21 cellular contexts compared by ENCODE assay signal in the genomic region with DNA sequence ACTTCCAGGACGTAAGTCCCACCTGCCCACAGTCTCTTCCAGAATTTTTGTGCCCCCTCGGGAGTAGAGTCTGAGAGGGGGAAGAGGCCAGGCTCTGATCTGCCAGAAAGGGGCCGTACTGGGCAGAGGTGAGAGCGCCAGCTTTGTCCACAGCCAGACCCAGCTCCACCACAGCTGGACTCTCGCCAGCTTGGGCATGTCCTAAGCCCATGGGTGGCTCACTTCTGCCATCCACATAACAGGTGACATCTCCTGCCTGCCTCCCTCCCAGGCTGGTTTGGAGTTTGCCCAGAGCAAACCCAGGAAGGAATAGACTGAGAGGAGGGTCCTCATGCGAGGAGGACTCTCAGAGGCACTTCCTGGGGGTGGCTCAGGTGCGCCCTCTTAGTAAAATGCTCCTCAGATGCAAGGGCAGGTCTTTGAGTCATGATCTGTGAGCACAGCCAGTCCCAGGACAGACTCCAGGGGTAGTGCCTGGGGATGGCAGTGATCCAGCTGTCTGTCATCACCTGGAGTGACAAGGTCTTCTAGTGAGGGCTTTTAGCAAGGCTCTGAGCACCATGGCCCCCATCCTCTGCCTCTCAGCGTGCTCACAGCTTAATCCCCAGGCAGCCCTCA.
DNase-seq lines count a peak whose midpoint lies in the region; ATAC-seq, FAIRE-seq and TF ChIP-seq lines count a peak whose summit lies in the region.
"Had no signal": no experiment of that assay in that cellular context is flagged by ENCODE, and none has a peak within 500 bp of the region (broad histone marks: within the 10 kb centered on the region; RNA-seq: fewer than 3 reads in every experiment).

No MANE protein-coding gene starts in this region.

- H2BK120ac ChIP-seq in mesendoderm (ENCODE audit: low read depth, low read length): no peak overlapping the region

- no peak overlapping the region for H2AFZ ChIP-seq in K562 (ENCODE audit: low read depth, low read length)

- no peak overlapping the region for H2BK5ac ChIP-seq in mesendoderm (ENCODE audit: low read length)

- no peaks in the 10 kb centered on the region for H3K79me1 ChIP-seq in mesendoderm (ENCODE audit: low read length)

- in situ Hi-C loops in K562 (cut with MboI): no loop called here

- no peaks in the 10 kb centered on the region for H3K9me3 ChIP-seq in K562 (replicated peaks; ENCODE audit: control insufficient read depth, insufficient read depth, low read depth, low read length)
- H3K9me3 ChIP-seq in cardiac muscle cell (ENCODE audit: low read depth): no peaks in the 10 kb centered on the region
- H3K9me3 ChIP-seq: adrenal gland, Caco-2, stomach had no signal

- CTCF ChIA-PET in K562 (lab: Yijun Ruan, JAX; ENCODE audit: low intra/inter-chr PET ratio): no interaction called here

- no peak overlapping the region for H3K18ac ChIP-seq in mesendoderm (ENCODE audit: low read length)

- H3K27me3 ChIP-seq in K562 (ENCODE audit: control insufficient read depth in 2 of 2, insufficient read depth in 2 of 2, low read length in 2 of 2): peaks cover 13 to 76% of the 10 kb centered on the region in 2 experiments; a peak in 4 of 5 replicates
- H3K27me3 ChIP-seq in cardiac muscle cell: no peaks in the 10 kb centered on the region
- H3K27me3 ChIP-seq in mesendoderm (ENCODE audit: insufficient read depth, low read length, poor library complexity): no peaks in the 10 kb centered on the region
- H3K27me3 ChIP-seq: adrenal gland, stomach had no signal

- FAIRE-seq in K562 (lab: Jason Lieb, UNC): no peak

- 8% methylated on average over 8 of the region's 8 CpGs for WGBS in K562 (ENCODE audit: insufficient coverage, low coverage, missing lambda C conversion rate)
- WGBS in mesendoderm (ENCODE audit: extremely low coverage, insufficient coverage, low lambda C conversion rate): no CpG with 5 or more reads among the region's 8 CpGs

- no peak for ATAC-seq in K562
- ATAC-seq: activated CD4-positive, CD25-positive, alpha-beta regulatory T cell treated with anti-CD3 and anti-CD28 coated beads, Interleukin-2, amount 50 U/mL, for 24 hours; naive thymus-derived CD4-positive, alpha-beta T cell had no signal

- H3K9me1 ChIP-seq in K562 (ENCODE audit: control insufficient read depth, insufficient read depth, low read length): peaks cover 3% of the 10 kb centered on the region

- H3K9ac ChIP-seq in K562 (ENCODE audit: insufficient read depth in 1 of 2, low read depth in 2 of 2, low read length in 2 of 2) (no peak overlapping the region; a peak in 1 of 4 replicates), mesendoderm (ENCODE audit: low read length) (no peak overlapping the region)

- H4K5ac ChIP-seq in mesendoderm (ENCODE audit: low read length): no peak overlapping the region

- peak; percentile 26 for DNase-seq in HK-2 (ENCODE audit: unreplicated experiment)
- DNase-seq in K562 (ENCODE audit: extremely low read depth in 1 of 4, low spot score in 3 of 4): peak in 3 of 4 experiments; percentile 30 to 45 (median 31)
- DNase-seq in cardiac muscle cell (ENCODE audit: low read depth in 1 of 2, low spot score in 1 of 2): peak; percentile 4 to 82
- peak; percentile 7 for DNase-seq in mesendoderm
- no peak for DNase-seq in NAMALWA (ENCODE audit: low spot score)
- no peak for DNase-seq in coronary artery (ENCODE audit: low spot score)
- DNase-seq in NCI-H2196 treated with DMSO at 0.1 percent for 48 hours (lab: John Stamatoyannopoulos, UW; ENCODE audit: unreplicated experiment): no peak
- no peak for DNase-seq in NCI-H524 (lab: John Stamatoyannopoulos, UW)
- DNase-seq: activated CD4-positive, alpha-beta memory T cell treated with anti-CD3 and anti-CD28 coated beads, Interleukin-2, amount 10 ng/mL, durations not matched to agents 7 days and 5 days; activated naive CD4-positive, alpha-beta T cell; adrenal gland; Caco-2; foreskin fibroblast; islet precursor cell; naive thymus-derived CD4-positive, alpha-beta T cell; NCI-H146; NCI-H526 treated with DMSO at 0.1 percent for 48 hours; SHP77 treated with DMSO at 0.1 percent for 48 hours; stomach; trophoblast cell had no signal

- H3K23ac ChIP-seq in mesendoderm (ENCODE audit: low read length): no peak overlapping the region

- no peak for TF ChIP-seq EP300 in K562 (IDR thresholded peaks at IDR 0.05; ENCODE audit: low read length)

- H4K8ac ChIP-seq in mesendoderm (ENCODE audit: low read depth, low read length): no peak overlapping the region

- peaks cover 0 to 37% of the 10 kb centered on the region in 2 experiments; a peak in 2 of 5 replicates for H3K4me1 ChIP-seq in K562 (replicated peaks in 1 of 2; ENCODE audit: control insufficient read depth in 2 of 2, insufficient read depth in 2 of 2, low read length in 2 of 2)
- peaks cover 11% of the 10 kb centered on the region for H3K4me1 ChIP-seq in cardiac muscle cell (ENCODE audit: low read depth)
- H3K4me1 ChIP-seq in mesendoderm (ENCODE audit: control insufficient read depth, low read depth, low read length): no peaks in the 10 kb centered on the region
- H3K4me1 ChIP-seq: adrenal gland, Caco-2 had no signal

- H3K56ac ChIP-seq in mesendoderm (ENCODE audit: low read length): no peak overlapping the region

- intact Hi-C loops in K562 (cut with micrococcal nuclease): no loop called here

- H2AK5ac ChIP-seq in mesendoderm (ENCODE audit: low read length): no peak overlapping the region

- TF ChIP-seq RAD21 in K562 (CRISPR knock-in tag; conservative IDR thresholded peaks at IDR 0.05 in 1 of 2, IDR thresholded peaks at IDR 0.05 in 1 of 2): no peak

- TF ChIP-seq CTCF in K562 (IDR thresholded peaks at IDR 0.05 in 2 of 3, conservative IDR thresholded peaks at IDR 0.05 in 1 of 3; ENCODE audit: insufficient read depth in 2 of 3, low read depth in 1 of 3, low read length in 3 of 3) (no peak), cardiac muscle cell (IDR thresholded peaks at IDR 0.05; ENCODE audit: low read depth, low read length) (no peak), coronary artery (IDR thresholded peaks at IDR 0.05) (no peak)

- no TSS peak for BruUV-seq in K562 (replicated peaks; lab: Mats Ljungman, UMichigan)

- H3K4me2 ChIP-seq in K562 (ENCODE audit: insufficient read depth, low read length) (no peak overlapping the region), mesendoderm (ENCODE audit: low read length) (no peak overlapping the region)

- no peak overlapping the region for H3K4ac ChIP-seq in mesendoderm (ENCODE audit: low read depth, low read length)

- H3K36me3 ChIP-seq in K562 (ENCODE audit: control insufficient read depth, insufficient read depth, low read length): no peaks in the 10 kb centered on the region
- H3K36me3 ChIP-seq in cardiac muscle cell: no peaks in the 10 kb centered on the region
- H3K36me3 ChIP-seq in mesendoderm (ENCODE audit: control insufficient read depth, insufficient read depth, low read length): no peaks in the 10 kb centered on the region
- H3K36me3 ChIP-seq: adrenal gland had no signal

- POLR2A ChIA-PET in K562 (lab: Yijun Ruan, JAX): interaction anchor here (0.8 kb wide), 1 partner anchor 366 kb away, joined by 3 read pairs; no protein-coding TSS in a partner anchor

- H2BK15ac ChIP-seq in mesendoderm (replicated peaks; ENCODE audit: low read depth): no peak overlapping the region

- H3K79me2 ChIP-seq in K562 (ENCODE audit: control insufficient read depth, insufficient read depth, low read length): no peaks in the 10 kb centered on the region
- H3K79me2 ChIP-seq in mesendoderm (ENCODE audit: control insufficient read depth, insufficient read depth, low read length): no peaks in the 10 kb centered on the region

- H3K4me3 ChIP-seq in K562 (no peak overlapping the region), cardiac muscle cell (no peak overlapping the region), mesendoderm (ENCODE audit: low read length) (no peak overlapping the region), coronary artery (no peak overlapping the region)
- H3K4me3 ChIP-seq: adrenal gland, stomach had no signal

- H3K27ac ChIP-seq in K562 (ENCODE audit: extremely low read depth, low read depth, low read length) (no peak overlapping the region), cardiac muscle cell (no peak overlapping the region), mesendoderm (ENCODE audit: low read depth, low read length) (no peak overlapping the region), coronary artery (no peak overlapping the region)
- H3K27ac ChIP-seq: adrenal gland, stomach had no signal

- no peak for TF ChIP-seq POLR2A in K562 (conservative IDR thresholded peaks at IDR 0.05)

- H4K20me1 ChIP-seq in K562 (replicated peaks; ENCODE audit: control insufficient read depth, insufficient read depth, low read length): peaks cover 22% of the 10 kb centered on the region

TF ChIP-seq in K562, 482 proteins besides CTCF, POLR2A, EP300 and RAD21 (continues in another document):
- TF ChIP-seq NFIC (IDR thresholded peaks at IDR 0.05) (peak; percentile 74), PBX2 (CRISPR knock-in tag; IDR thresholded peaks at IDR 0.05; ENCODE audit: low read depth) (no peak), PBX2 (tag; conservative IDR thresholded peaks at IDR 0.05; ENCODE audit: low read depth) (peak; percentile 39; the same call in 1 of the 2 replicates), MEIS2 (IDR thresholded peaks at IDR 0.05; ENCODE audit: partially characterized antibody) (peak; percentile 90)

Comparison
In these comparisons a context has a peak if more than half of its experiments do, and no peak if none do; other contexts are left out.
1. DNase-seq: peak in HK-2 (single experiment), K562 (3 of 4), cardiac muscle cell (2 of 2) and mesendoderm (single experiment); none in NAMALWA (single experiment), coronary artery (single experiment), NCI-H2196 treated with DMSO at 0.1 percent for 48 hours (single experiment) and NCI-H524 (0 of 2).